1 cellular context compared by ENCODE assay signal in the genomic region with DNA sequence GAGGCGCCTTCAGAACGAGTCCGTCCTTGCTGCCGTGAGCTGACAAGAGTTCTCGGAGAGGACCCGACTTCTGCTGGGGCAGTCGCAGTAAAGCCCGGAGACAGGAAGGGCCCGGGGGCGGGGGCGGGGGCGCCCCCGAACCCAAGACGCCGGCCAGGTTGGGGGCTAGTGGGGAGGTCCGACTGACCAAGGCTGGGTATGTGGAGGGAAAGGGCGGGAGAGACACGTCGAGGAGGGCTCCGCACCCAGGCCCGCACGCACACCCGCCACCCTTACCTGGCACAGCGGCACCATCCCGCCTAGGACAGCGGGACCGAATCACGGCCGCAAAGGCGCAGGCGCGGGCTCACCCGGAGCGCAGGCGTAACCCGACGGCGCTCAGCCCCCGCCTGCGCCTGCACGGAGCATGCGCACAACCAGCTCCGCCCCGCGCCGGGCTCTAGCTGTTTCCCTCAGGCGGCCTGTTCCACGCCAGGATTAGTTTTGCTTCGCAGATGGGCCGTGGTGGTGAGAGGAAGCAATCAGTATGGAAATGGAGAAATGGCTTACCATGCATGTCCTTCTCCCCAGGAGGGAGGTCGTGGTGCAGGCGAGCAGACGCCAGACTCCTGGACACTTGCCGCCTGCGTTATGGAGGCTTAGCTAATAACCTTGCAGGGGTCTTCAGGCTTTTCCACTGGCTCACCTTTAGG.
TF ChIP-seq lines count a peak whose summit lies in the region.

Gene MOCS2, minus strand, starts transcription at position 322 of the 692 bp plus-strand sequence. CDS start 2,583 bp downstream, outside the sequence.

TF ChIP-seq in HepG2, 621 proteins besides CTCF, POLR2A, EP300 and RAD21 (continued from another document and continues in another):
- TF ChIP-seq, protein P1, sequence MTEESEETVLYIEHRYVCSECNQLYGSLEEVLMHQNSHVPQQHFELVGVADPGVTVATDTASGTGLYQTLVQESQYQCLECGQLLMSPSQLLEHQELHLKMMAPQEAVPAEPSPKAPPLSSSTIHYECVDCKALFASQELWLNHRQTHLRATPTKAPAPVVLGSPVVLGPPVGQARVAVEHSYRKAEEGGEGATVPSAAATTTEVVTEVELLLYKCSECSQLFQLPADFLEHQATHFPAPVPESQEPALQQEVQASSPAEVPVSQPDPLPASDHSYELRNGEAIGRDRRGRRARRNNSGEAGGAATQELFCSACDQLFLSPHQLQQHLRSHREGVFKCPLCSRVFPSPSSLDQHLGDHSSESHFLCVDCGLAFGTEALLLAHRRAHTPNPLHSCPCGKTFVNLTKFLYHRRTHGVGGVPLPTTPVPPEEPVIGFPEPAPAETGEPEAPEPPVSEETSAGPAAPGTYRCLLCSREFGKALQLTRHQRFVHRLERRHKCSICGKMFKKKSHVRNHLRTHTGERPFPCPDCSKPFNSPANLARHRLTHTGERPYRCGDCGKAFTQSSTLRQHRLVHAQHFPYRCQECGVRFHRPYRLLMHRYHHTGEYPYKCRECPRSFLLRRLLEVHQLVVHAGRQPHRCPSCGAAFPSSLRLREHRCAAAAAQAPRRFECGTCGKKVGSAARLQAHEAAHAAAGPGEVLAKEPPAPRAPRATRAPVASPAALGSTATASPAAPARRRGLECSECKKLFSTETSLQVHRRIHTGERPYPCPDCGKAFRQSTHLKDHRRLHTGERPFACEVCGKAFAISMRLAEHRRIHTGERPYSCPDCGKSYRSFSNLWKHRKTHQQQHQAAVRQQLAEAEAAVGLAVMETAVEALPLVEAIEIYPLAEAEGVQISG (CRISPR knock-in tag; IDR thresholded peaks at IDR 0.05): peak; percentile 58; the same call in 1 of the 2 replicates
- no peak for TF ChIP-seq CAMTA2 (CRISPR knock-in tag; IDR thresholded peaks at IDR 0.05; ENCODE audit: borderline replicate concordance)
- TF ChIP-seq TBP (CRISPR knock-in tag; IDR thresholded peaks at IDR 0.05): no peak
- TF ChIP-seq SIX1 (CRISPR knock-in tag; IDR thresholded peaks at IDR 0.05; ENCODE audit: borderline replicate concordance): no peak
- no peak for TF ChIP-seq GLMP (CRISPR knock-in tag; IDR thresholded peaks at IDR 0.05; ENCODE audit: borderline replicate concordance)
- TF ChIP-seq, protein P2, sequence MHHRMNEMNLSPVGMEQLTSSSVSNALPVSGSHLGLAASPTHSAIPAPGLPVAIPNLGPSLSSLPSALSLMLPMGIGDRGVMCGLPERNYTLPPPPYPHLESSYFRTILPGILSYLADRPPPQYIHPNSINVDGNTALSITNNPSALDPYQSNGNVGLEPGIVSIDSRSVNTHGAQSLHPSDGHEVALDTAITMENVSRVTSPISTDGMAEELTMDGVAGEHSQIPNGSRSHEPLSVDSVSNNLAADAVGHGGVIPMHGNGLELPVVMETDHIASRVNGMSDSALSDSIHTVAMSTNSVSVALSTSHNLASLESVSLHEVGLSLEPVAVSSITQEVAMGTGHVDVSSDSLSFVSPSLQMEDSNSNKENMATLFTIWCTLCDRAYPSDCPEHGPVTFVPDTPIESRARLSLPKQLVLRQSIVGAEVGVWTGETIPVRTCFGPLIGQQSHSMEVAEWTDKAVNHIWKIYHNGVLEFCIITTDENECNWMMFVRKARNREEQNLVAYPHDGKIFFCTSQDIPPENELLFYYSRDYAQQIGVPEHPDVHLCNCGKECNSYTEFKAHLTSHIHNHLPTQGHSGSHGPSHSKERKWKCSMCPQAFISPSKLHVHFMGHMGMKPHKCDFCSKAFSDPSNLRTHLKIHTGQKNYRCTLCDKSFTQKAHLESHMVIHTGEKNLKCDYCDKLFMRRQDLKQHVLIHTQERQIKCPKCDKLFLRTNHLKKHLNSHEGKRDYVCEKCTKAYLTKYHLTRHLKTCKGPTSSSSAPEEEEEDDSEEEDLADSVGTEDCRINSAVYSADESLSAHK (CRISPR knock-in tag; IDR thresholded peaks at IDR 0.05; ENCODE audit: borderline replicate concordance): no peak
- no peak for TF ChIP-seq TCF7 (IDR thresholded peaks at IDR 0.05; ENCODE audit: low read depth)
- TF ChIP-seq MYC (CRISPR knock-in tag; IDR thresholded peaks at IDR 0.05; ENCODE audit: borderline replicate concordance): peak; percentile 64; the same call in 1 of the 2 replicates
- TF ChIP-seq, protein P3, sequence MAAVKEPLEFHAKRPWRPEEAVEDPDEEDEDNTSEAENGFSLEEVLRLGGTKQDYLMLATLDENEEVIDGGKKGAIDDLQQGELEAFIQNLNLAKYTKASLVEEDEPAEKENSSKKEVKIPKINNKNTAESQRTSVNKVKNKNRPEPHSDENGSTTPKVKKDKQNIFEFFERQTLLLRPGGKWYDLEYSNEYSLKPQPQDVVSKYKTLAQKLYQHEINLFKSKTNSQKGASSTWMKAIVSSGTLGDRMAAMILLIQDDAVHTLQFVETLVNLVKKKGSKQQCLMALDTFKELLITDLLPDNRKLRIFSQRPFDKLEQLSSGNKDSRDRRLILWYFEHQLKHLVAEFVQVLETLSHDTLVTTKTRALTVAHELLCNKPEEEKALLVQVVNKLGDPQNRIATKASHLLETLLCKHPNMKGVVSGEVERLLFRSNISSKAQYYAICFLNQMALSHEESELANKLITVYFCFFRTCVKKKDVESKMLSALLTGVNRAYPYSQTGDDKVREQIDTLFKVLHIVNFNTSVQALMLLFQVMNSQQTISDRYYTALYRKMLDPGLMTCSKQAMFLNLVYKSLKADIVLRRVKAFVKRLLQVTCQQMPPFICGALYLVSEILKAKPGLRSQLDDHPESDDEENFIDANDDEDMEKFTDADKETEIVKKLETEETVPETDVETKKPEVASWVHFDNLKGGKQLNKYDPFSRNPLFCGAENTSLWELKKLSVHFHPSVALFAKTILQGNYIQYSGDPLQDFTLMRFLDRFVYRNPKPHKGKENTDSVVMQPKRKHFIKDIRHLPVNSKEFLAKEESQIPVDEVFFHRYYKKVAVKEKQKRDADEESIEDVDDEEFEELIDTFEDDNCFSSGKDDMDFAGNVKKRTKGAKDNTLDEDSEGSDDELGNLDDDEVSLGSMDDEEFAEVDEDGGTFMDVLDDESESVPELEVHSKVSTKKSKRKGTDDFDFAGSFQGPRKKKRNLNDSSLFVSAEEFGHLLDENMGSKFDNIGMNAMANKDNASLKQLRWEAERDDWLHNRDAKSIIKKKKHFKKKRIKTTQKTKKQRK (IDR thresholded peaks at IDR 0.05; ENCODE audit: low read length): no peak
- TF ChIP-seq EHMT2 (IDR thresholded peaks at IDR 0.05; ENCODE audit: borderline replicate concordance, low read depth, low read length): no peak
- no peak for TF ChIP-seq ZNF260 (CRISPR knock-in tag; IDR thresholded peaks at IDR 0.05; ENCODE audit: borderline replicate concordance, low read depth)
- no peak for TF ChIP-seq KLF15 (CRISPR knock-in tag; IDR thresholded peaks at IDR 0.05; ENCODE audit: borderline replicate concordance)
- peak; percentile 54; the same call in 1 of the 2 replicates for TF ChIP-seq PHF20 (CRISPR knock-in tag; IDR thresholded peaks at IDR 0.05)
- peak; percentile 80 for TF ChIP-seq ZNF891 (CRISPR knock-in tag; IDR thresholded peaks at IDR 0.05)
- TF ChIP-seq, protein P4, sequence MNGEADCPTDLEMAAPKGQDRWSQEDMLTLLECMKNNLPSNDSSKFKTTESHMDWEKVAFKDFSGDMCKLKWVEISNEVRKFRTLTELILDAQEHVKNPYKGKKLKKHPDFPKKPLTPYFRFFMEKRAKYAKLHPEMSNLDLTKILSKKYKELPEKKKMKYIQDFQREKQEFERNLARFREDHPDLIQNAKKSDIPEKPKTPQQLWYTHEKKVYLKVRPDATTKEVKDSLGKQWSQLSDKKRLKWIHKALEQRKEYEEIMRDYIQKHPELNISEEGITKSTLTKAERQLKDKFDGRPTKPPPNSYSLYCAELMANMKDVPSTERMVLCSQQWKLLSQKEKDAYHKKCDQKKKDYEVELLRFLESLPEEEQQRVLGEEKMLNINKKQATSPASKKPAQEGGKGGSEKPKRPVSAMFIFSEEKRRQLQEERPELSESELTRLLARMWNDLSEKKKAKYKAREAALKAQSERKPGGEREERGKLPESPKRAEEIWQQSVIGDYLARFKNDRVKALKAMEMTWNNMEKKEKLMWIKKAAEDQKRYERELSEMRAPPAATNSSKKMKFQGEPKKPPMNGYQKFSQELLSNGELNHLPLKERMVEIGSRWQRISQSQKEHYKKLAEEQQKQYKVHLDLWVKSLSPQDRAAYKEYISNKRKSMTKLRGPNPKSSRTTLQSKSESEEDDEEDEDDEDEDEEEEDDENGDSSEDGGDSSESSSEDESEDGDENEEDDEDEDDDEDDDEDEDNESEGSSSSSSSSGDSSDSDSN (CRISPR knock-in tag; IDR thresholded peaks at IDR 0.05): peak; percentile 64
- TF ChIP-seq, protein P5, sequence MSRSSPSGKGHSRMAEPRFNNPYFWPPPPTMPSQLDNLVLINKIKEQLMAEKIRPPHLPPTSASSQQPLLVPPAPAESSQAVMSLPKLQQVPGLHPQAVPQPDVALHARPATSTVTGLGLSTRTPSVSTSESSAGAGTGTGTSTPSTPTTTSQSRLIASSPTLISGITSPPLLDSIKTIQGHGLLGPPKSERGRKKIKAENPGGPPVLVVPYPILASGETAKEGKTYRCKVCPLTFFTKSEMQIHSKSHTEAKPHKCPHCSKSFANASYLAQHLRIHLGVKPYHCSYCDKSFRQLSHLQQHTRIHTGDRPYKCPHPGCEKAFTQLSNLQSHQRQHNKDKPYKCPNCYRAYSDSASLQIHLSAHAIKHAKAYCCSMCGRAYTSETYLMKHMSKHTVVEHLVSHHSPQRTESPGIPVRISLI (CRISPR knock-in tag; IDR thresholded peaks at IDR 0.05; ENCODE audit: borderline replicate concordance): 0 out of 2 replicates have a peak, but pooled peaks have one; percentile 25
- no peak for TF ChIP-seq ZBTB8A (CRISPR knock-in tag; IDR thresholded peaks at IDR 0.05; ENCODE audit: borderline replicate concordance, low read depth)
- TF ChIP-seq KMT2B (CRISPR knock-in tag; IDR thresholded peaks at IDR 0.05): peak; percentile 81
- no peak for TF ChIP-seq ZSCAN22 (CRISPR knock-in tag; IDR thresholded peaks at IDR 0.05)
- TF ChIP-seq, protein P6, sequence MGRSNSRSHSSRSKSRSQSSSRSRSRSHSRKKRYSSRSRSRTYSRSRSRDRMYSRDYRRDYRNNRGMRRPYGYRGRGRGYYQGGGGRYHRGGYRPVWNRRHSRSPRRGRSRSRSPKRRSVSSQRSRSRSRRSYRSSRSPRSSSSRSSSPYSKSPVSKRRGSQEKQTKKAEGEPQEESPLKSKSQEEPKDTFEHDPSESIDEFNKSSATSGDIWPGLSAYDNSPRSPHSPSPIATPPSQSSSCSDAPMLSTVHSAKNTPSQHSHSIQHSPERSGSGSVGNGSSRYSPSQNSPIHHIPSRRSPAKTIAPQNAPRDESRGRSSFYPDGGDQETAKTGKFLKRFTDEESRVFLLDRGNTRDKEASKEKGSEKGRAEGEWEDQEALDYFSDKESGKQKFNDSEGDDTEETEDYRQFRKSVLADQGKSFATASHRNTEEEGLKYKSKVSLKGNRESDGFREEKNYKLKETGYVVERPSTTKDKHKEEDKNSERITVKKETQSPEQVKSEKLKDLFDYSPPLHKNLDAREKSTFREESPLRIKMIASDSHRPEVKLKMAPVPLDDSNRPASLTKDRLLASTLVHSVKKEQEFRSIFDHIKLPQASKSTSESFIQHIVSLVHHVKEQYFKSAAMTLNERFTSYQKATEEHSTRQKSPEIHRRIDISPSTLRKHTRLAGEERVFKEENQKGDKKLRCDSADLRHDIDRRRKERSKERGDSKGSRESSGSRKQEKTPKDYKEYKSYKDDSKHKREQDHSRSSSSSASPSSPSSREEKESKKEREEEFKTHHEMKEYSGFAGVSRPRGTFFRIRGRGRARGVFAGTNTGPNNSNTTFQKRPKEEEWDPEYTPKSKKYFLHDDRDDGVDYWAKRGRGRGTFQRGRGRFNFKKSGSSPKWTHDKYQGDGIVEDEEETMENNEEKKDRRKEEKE (IDR thresholded peaks at IDR 0.05): no peak
- no peak for TF ChIP-seq IRX3 (CRISPR knock-in tag; IDR thresholded peaks at IDR 0.05; ENCODE audit: borderline replicate concordance, low read depth)
- TF ChIP-seq NFE2 (CRISPR knock-in tag; IDR thresholded peaks at IDR 0.05): no peak
- no peak for TF ChIP-seq ZNF44 (CRISPR knock-in tag; IDR thresholded peaks at IDR 0.05)
- TF ChIP-seq ZNF232 (CRISPR knock-in tag; IDR thresholded peaks at IDR 0.05; ENCODE audit: borderline replicate concordance): 0 out of 2 replicates have a peak, but pooled peaks have one; percentile 31
- TF ChIP-seq ZNF768 (CRISPR knock-in tag; IDR thresholded peaks at IDR 0.05): peak; percentile 32
- TF ChIP-seq TP53 (CRISPR knock-in tag; conservative IDR thresholded peaks at IDR 0.05): no peak; the same call in 1 of the 2 replicates
- no peak; the same call in 1 of the 2 replicates for TF ChIP-seq ZNF841 (CRISPR knock-in tag; IDR thresholded peaks at IDR 0.05; ENCODE audit: borderline replicate concordance)
- TF ChIP-seq CEBPG (CRISPR knock-in tag; IDR thresholded peaks at IDR 0.05): no peak
- TF ChIP-seq SOX5 (CRISPR knock-in tag; IDR thresholded peaks at IDR 0.05; ENCODE audit: borderline replicate concordance): no peak
- no peak for TF ChIP-seq NONO (IDR thresholded peaks at IDR 0.05)
- TF ChIP-seq NONO (CRISPR knock-in tag; conservative IDR thresholded peaks at IDR 0.05): peak; percentile 75; the same call in 1 of the 2 replicates
- no peak for TF ChIP-seq AGO2 (optimal IDR thresholded peaks at IDR 0.05; ENCODE audit: low read depth, low read length)
- no peak for TF ChIP-seq BRCA1 (CRISPR knock-in tag; IDR thresholded peaks at IDR 0.05)
- TF ChIP-seq MIER2 (CRISPR knock-in tag; IDR thresholded peaks at IDR 0.05): no peak; the same call in 1 of the 2 replicates
- TF ChIP-seq PCBP2 (optimal IDR thresholded peaks at IDR 0.05; ENCODE audit: low read depth, low read length, poor library complexity, severe bottlenecking): no peak
- TF ChIP-seq MLLT10 (CRISPR knock-in tag; IDR thresholded peaks at IDR 0.05): no peak
- TF ChIP-seq ZMYM4 (CRISPR knock-in tag; IDR thresholded peaks at IDR 0.05): peak; percentile 70
- TF ChIP-seq, protein P7, sequence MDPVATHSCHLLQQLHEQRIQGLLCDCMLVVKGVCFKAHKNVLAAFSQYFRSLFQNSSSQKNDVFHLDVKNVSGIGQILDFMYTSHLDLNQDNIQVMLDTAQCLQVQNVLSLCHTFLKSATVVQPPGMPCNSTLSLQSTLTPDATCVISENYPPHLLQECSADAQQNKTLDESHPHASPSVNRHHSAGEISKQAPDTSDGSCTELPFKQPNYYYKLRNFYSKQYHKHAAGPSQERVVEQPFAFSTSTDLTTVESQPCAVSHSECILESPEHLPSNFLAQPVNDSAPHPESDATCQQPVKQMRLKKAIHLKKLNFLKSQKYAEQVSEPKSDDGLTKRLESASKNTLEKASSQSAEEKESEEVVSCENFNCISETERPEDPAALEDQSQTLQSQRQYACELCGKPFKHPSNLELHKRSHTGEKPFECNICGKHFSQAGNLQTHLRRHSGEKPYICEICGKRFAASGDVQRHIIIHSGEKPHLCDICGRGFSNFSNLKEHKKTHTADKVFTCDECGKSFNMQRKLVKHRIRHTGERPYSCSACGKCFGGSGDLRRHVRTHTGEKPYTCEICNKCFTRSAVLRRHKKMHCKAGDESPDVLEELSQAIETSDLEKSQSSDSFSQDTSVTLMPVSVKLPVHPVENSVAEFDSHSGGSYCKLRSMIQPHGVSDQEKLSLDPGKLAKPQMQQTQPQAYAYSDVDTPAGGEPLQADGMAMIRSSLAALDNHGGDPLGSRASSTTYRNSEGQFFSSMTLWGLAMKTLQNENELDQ (CRISPR knock-in tag; IDR thresholded peaks at IDR 0.05; ENCODE audit: borderline replicate concordance): no peak
- TF ChIP-seq ATF7-NPFF (CRISPR knock-in tag; IDR thresholded peaks at IDR 0.05; ENCODE audit: low read depth): peak; percentile 17; the same call in 1 of the 2 replicates
- TF ChIP-seq HNRNPL (IDR thresholded peaks at IDR 0.05; ENCODE audit: low read depth, low read length): 0 out of 2 replicates have a peak, but pooled peaks have one; percentile 53
